In the genomic region with DNA sequence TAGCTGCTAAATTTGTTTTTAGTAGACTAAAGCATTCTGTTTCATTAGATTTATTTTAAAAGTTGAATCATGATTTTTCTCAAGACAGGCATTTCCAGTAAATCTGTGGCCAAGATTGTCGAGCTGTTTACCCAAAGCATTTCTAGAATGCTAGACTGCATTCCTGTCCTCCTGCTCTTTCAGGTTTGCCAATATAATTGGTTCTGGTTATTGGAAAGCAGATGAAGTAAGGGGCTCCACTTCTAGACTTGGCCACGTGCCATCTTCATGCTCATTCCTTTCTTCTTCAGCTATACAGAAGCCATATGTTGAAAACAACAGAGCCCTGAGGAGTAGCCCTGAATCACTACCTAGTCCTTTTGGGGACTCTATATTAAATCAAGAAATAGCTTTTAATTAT, we compare ENCODE assay signal across 16 cellular contexts.
A peak's percentile ranks its signal among the peaks of the same experiment; 100 is the strongest.
DNase-seq lines count a peak whose midpoint lies in the region; ATAC-seq and TF ChIP-seq lines count a peak whose summit lies in the region.
"Had no signal": no experiment of that assay in that cellular context is flagged by ENCODE, and none has a peak within 500 bp of the region (broad histone marks: within the 10 kb centered on the region; RNA-seq: fewer than 3 reads in every experiment).

No MANE protein-coding gene starts in this region.

- H3K36me3 ChIP-seq in trophoblast cell (ENCODE audit: control insufficient read depth in 1 of 2, insufficient read depth in 2 of 2, low read length in 2 of 2) = no peaks in the 10 kb centered on the region
- H3K36me3 ChIP-seq in Karpas-422 (ENCODE audit: insufficient read depth, low read length) = peaks cover 7% of the 10 kb centered on the region; the same call in 1 of the 2 replicates
- H3K36me3 ChIP-seq in tibial artery = no peaks in the 10 kb centered on the region

- no peak overlapping the region for H4K91ac ChIP-seq in trophoblast cell (ENCODE audit: low read depth, low read length)

- ATAC-seq in HG02610 (IDR thresholded peaks at IDR 0.05; ENCODE audit: unreplicated experiment) = no peak

- H3K79me2 ChIP-seq in trophoblast cell (ENCODE audit: control insufficient read depth, insufficient read depth, low read length, poor library complexity) (no peaks in the 10 kb centered on the region), Karpas-422 (ENCODE audit: low read length) (no peaks in the 10 kb centered on the region)

- TF ChIP-seq CTCF in choroid plexus epithelial cell (conservative IDR thresholded peaks at IDR 0.05; ENCODE audit: low read depth, low read length) (no peak), tibial artery (IDR thresholded peaks at IDR 0.05) (no peak)

- H2BK120ac ChIP-seq in trophoblast cell (ENCODE audit: insufficient read depth, low read length, poor library complexity) = no peak overlapping the region

- DNase-seq in GM03348 (ENCODE audit: low spot score) = peak; percentile 73
- DNase-seq in NCI-H446 (lab: John Stamatoyannopoulos, UW) = peak; percentile 14 to 88
- peak; percentile 93 for DNase-seq in choroid plexus epithelial cell (ENCODE audit: low read depth)
- peak; percentile 32 to 68 for DNase-seq in trophoblast cell
- no peak for DNase-seq in Karpas-422
- no peak for DNase-seq in tibial artery
- DNase-seq: activated T-cell treated with anti-CD3 and anti-CD28 coated beads for 4 hours, COR-L47, erythroblast, H9, NCI-H2107, nucleus accumbens, T-helper 1 cell had no signal

- intact Hi-C loops in tibial artery (cut with DNase I; ENCODE audit: low total_unique reads) = no loop called here

- H3K79me1 ChIP-seq in trophoblast cell (ENCODE audit: low read length) = peaks cover 8% of the 10 kb centered on the region

- no peak overlapping the region for H4K8ac ChIP-seq in trophoblast cell (ENCODE audit: low read depth, low read length)

- no peak overlapping the region for H3K18ac ChIP-seq in trophoblast cell (ENCODE audit: low read length)

- no peak overlapping the region for H4K12ac ChIP-seq in trophoblast cell (ENCODE audit: low read depth, low read length)

- no peak overlapping the region for H3K9ac ChIP-seq in trophoblast cell (ENCODE audit: low read length)
- H3K9ac ChIP-seq in Karpas-422 (ENCODE audit: low read length) = no peak overlapping the region

- no peaks in the 10 kb centered on the region for H4K20me1 ChIP-seq in Karpas-422 (ENCODE audit: insufficient read depth, low read depth, low read length)

- H3K14ac ChIP-seq in trophoblast cell (ENCODE audit: low read length) = no peak overlapping the region

- WGBS in trophoblast cell (ENCODE audit: extremely low coverage, insufficient coverage, insufficient read length) = no CpG with 5 or more reads among the region's 2 CpGs

- no peak overlapping the region for H3K4me2 ChIP-seq in trophoblast cell (ENCODE audit: low read length)
- H3K4me2 ChIP-seq in Karpas-422 (ENCODE audit: low read depth, low read length, poor library complexity, severe bottlenecking) = no peak overlapping the region
- H3K4me2 ChIP-seq: PC-9 had no signal

- H3K23ac ChIP-seq in trophoblast cell (ENCODE audit: low read length) = no peak overlapping the region

- no peaks in the 10 kb centered on the region for H3K9me3 ChIP-seq in trophoblast cell (ENCODE audit: insufficient read depth, low read depth, low read length)
- H3K9me3 ChIP-seq in Karpas-422 (ENCODE audit: low read length) = no peaks in the 10 kb centered on the region
- no peaks in the 10 kb centered on the region for H3K9me3 ChIP-seq in tibial artery

- H2AFZ ChIP-seq in trophoblast cell (ENCODE audit: insufficient read depth, low read length, poor library complexity) (no peak overlapping the region), Karpas-422 (ENCODE audit: low read length) (no peak overlapping the region)
- H2AFZ ChIP-seq: PC-9 had no signal

- peaks cover 7 to 13% of the 10 kb centered on the region in 2 experiments for H3K4me1 ChIP-seq in trophoblast cell (ENCODE audit: control insufficient read depth in 1 of 2, insufficient read depth in 2 of 2, low read length in 2 of 2)
- no peaks in the 10 kb centered on the region for H3K4me1 ChIP-seq in Karpas-422 (ENCODE audit: low read length)
- peaks cover 0 to 8% (median 7%) of the 10 kb centered on the region in 4 donors for H3K4me1 ChIP-seq in tibial artery

- H3K9me2 ChIP-seq in Karpas-422 (replicated peaks; ENCODE audit: insufficient read depth, low read length) = no peaks in the 10 kb centered on the region

- H3K27ac ChIP-seq in trophoblast cell (ENCODE audit: low read depth, low read length) = no peak overlapping the region
- H3K27ac ChIP-seq in Karpas-422 (ENCODE audit: low read length) = no peak overlapping the region
- no peak overlapping the region for H3K27ac ChIP-seq in tibial artery
- H3K27ac ChIP-seq: PC-9 had no signal

- H3K4ac ChIP-seq in trophoblast cell (ENCODE audit: low read depth, low read length) = no peak overlapping the region

- no peak overlapping the region for H2AK5ac ChIP-seq in trophoblast cell (ENCODE audit: low read length)

- no peak overlapping the region for H2BK5ac ChIP-seq in trophoblast cell (ENCODE audit: low read depth, low read length, poor library complexity)

- H3K4me3 ChIP-seq in choroid plexus epithelial cell (ENCODE audit: low read depth, low read length) (no peak overlapping the region), trophoblast cell (ENCODE audit: low read depth, low read length) (no peak overlapping the region), Karpas-422 (ENCODE audit: low read length) (no peak overlapping the region), tibial artery (no peak overlapping the region)
- H3K4me3 ChIP-seq: lung, PC-9 had no signal

- H2BK12ac ChIP-seq in trophoblast cell (ENCODE audit: low read length) = no peak overlapping the region

- no peaks in the 10 kb centered on the region for H3K27me3 ChIP-seq in trophoblast cell (ENCODE audit: insufficient read depth, low read length)
- H3K27me3 ChIP-seq in Karpas-422 (ENCODE audit: low read length) = no peaks in the 10 kb centered on the region
- no peaks in the 10 kb centered on the region for H3K27me3 ChIP-seq in tibial artery

Comparison
In these comparisons a context has a peak if more than half of its experiments do, and no peak if none do; other contexts are left out.
1. DNase-seq: peak in GM03348 (single experiment), NCI-H446 (2 of 2), choroid plexus epithelial cell (single experiment) and trophoblast cell (2 of 2); none in Karpas-422 (single experiment) and tibial artery (0 of 2).